Comparison of ENCODE assay signal across 29 cellular contexts in the genomic region with DNA sequence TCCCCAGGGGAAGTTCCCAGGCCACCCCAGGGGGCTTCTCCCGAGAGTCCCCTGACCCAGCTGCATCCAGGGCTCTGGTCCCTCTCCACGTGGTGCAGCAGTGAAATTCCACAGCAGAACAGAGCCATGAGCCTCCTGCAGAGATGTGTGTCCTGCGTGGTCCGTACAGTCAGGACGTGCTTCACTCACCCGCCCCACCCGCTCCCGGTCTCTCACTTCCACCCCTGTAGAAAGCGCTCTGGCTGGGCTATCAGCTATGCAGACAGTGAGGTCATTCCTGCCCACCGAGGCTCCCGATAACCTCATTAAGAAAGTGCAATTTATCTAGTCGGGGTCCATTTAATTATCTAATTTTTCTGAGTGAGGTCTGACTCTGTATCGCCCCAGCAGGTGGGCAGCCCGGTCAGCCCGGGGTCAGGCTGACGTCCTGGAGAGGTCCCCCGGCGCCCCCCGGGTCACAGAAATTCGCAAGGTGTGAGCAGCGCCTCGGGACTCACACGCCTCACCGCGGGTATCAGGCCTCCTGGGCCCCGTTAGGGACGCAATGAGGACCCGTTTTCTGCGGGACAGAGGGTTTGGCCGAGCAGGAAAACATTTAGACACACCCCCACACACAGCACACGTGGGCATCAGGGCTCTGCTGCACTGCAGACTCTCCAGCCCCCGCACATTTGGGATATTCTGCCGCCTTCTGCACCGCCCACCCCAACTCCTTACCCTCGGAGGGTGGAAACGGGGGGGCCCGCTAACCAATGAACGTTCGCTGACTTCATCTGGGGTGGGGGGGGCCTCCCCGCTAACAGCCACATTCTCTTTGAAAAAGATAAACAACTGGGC.
"Had no signal": no experiment of that assay in that cellular context is flagged by ENCODE, and none has a peak within 500 bp of the region (broad histone marks: within the 10 kb centered on the region; RNA-seq: fewer than 3 reads in every experiment).

No MANE protein-coding gene starts in this region.

- H3K27ac ChIP-seq: dorsolateral prefrontal cortex, esophagus muscularis mucosa, foreskin keratinocyte, gastroesophageal sphincter, heart right ventricle, neural progenitor cell, prostate gland, sigmoid colon, stomach, upper lobe of left lung had no signal

- DNase-seq: cerebellar nuclear complex; dorsolateral prefrontal cortex; effector CD4-positive, alpha-beta T cell; endodermal cell; foreskin keratinocyte; heart right ventricle; hypothalamus; immature natural killer cell; islet precursor cell; kidney glomerular epithelial cell; mucosa of descending colon; naive B cell; nucleus accumbens; right cardiac atrium; sigmoid colon; stimulated activated CD4-positive, alpha-beta T cell treated with anti-CD3 and anti-CD28 coated beads, Interleukin-2, amount 100 ng/mL, for 24 hours; stimulated activated CD4-positive, alpha-beta T cell treated with anti-CD3 and anti-CD28 coated beads, Interleukin-4, amount 100 ng/mL, for 24 hours; stimulated activated naive CD4-positive, alpha-beta T cell treated with Interleukin-2 at 50 U/mL for 16 hours; stomach had no signal

- H3K27me3 ChIP-seq: foreskin keratinocyte, neural progenitor cell, upper lobe of left lung had no signal

- ATAC-seq: foreskin keratinocyte; gastroesophageal sphincter; mucosa of descending colon; natural killer cell treated with Interleukin-12 subunit alpha and Interleukin-12 subunit beta and Interleukin-15 and Interleukin-18, amount 100 ng/mL, for 72 hours; stimulated activated effector memory CD8-positive, alpha-beta T cell treated with anti-CD3 and anti-CD28 coated beads, Interleukin-12 subunit alpha, Interleukin-12 subunit beta, amount 100 ng/mL, for 72 hours had no signal

- H3K9me3 ChIP-seq: esophagus muscularis mucosa, gastroesophageal sphincter, heart right ventricle, mucosa of descending colon, prostate gland, sigmoid colon, stomach, tibial nerve, upper lobe of left lung had no signal

- H3K4me3 ChIP-seq: dorsolateral prefrontal cortex, esophagus muscularis mucosa, gastroesophageal sphincter, heart right ventricle, lung, mucosa of descending colon, neural progenitor cell, prostate gland, sigmoid colon, stomach, tibial nerve, upper lobe of left lung had no signal

- FAIRE-seq: endothelial cell of umbilical vein had no signal

- H3K4me1 ChIP-seq: foreskin keratinocyte, neural progenitor cell, prostate gland, upper lobe of left lung had no signal

- H3K36me3 ChIP-seq: esophagus muscularis mucosa, gastroesophageal sphincter, heart right ventricle, neural progenitor cell, prostate gland, sigmoid colon, stomach, tibial nerve, upper lobe of left lung had no signal
